22 cellular contexts compared by ENCODE assay signal in the genomic region with DNA sequence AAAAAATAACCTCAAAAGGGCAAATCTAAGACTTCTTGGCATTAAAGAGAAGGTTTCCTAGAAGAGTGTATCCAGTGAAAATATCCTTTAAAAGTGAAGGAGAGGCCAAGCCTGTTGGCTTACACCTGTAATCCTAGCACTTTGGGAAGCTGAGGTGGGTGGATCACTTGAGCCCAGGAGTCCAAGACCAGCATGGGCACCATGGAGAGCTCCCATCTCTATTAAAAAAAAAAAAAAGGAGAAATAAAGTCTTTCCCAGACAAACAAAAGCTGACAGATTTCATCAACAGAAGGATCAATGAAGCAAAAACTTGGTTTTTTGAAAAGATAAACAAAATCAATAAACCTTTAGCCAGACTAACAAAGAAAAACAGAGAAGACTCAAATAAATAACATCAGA.
DNase-seq lines count a peak whose midpoint lies in the region; ATAC-seq, FAIRE-seq and TF ChIP-seq lines count a peak whose summit lies in the region.
"Had no signal": no experiment of that assay in that cellular context is flagged by ENCODE, and none has a peak within 500 bp of the region (broad histone marks: within the 10 kb centered on the region; RNA-seq: fewer than 3 reads in every experiment).

No MANE protein-coding gene starts in this region.

- TF ChIP-seq RAD21 in A549 (conservative IDR thresholded peaks at IDR 0.05 in 1 of 2, IDR thresholded peaks at IDR 0.05 in 1 of 2) (no peak), Ishikawa (IDR thresholded peaks at IDR 0.05; ENCODE audit: low read depth) (no peak), K562 (CRISPR knock-in tag; conservative IDR thresholded peaks at IDR 0.05 in 1 of 2, IDR thresholded peaks at IDR 0.05 in 1 of 2) (no peak)

- H3K9me3 ChIP-seq in A549 (no peaks in the 10 kb centered on the region), K562 (replicated peaks; ENCODE audit: control insufficient read depth, insufficient read depth, low read depth, low read length) (no peaks in the 10 kb centered on the region)
- H3K9me3 ChIP-seq: Caco-2, HAP-1 had no signal

- intact Hi-C loops in K562 (cut with micrococcal nuclease), result no loop called here

- no peak for TF ChIP-seq CTCF in A549 (IDR thresholded peaks at IDR 0.05)
- TF ChIP-seq CTCF in GM23338 (conservative IDR thresholded peaks at IDR 0.05; ENCODE audit: low read depth in 2 of 2), result no peak
- TF ChIP-seq CTCF in K562 (IDR thresholded peaks at IDR 0.05 in 2 of 3, conservative IDR thresholded peaks at IDR 0.05 in 1 of 3; ENCODE audit: insufficient read depth in 2 of 3, low read depth in 1 of 3, low read length in 3 of 3), result no peak

- TF ChIP-seq POLR2A in A549 (IDR thresholded peaks at IDR 0.05; ENCODE audit: low read length), result no peak
- TF ChIP-seq POLR2A in K562 (conservative IDR thresholded peaks at IDR 0.05), result no peak

- H3K9me1 ChIP-seq in K562 (ENCODE audit: control insufficient read depth, insufficient read depth, low read length), result no peaks in the 10 kb centered on the region

- no peaks in the 10 kb centered on the region for H4K20me1 ChIP-seq in GM23338 (replicated peaks; ENCODE audit: insufficient read depth)
- H4K20me1 ChIP-seq in K562 (replicated peaks; ENCODE audit: control insufficient read depth, insufficient read depth, low read length), result no peaks in the 10 kb centered on the region
- H4K20me1 ChIP-seq: BLaER1 had no signal

- H3K9me2 ChIP-seq in GM23338 (ENCODE audit: insufficient read depth), result no peaks in the 10 kb centered on the region

- no peaks in the 10 kb centered on the region for H3K79me2 ChIP-seq in GM23338 (replicated peaks; ENCODE audit: insufficient read depth)
- no peaks in the 10 kb centered on the region for H3K79me2 ChIP-seq in K562 (ENCODE audit: control insufficient read depth, insufficient read depth, low read length)

- H3K27me3 ChIP-seq in GM23338 (ENCODE audit: insufficient read depth) (no peaks in the 10 kb centered on the region), K562 (ENCODE audit: control insufficient read depth in 2 of 2, insufficient read depth in 2 of 2, low read length in 2 of 2) (no peaks in the 10 kb centered on the region)
- H3K27me3 ChIP-seq: BLaER1 had no signal

- no peak overlapping the region for H3K9ac ChIP-seq in K562 (ENCODE audit: insufficient read depth in 1 of 2, low read depth in 2 of 2, low read length in 2 of 2)
- H3K9ac ChIP-seq: BLaER1 had no signal

- H3K27me3 Mint-ChIP-seq in GM23338 (ENCODE audit: insufficient read depth, low read depth, poor library complexity), result peaks cover 2% of the 10 kb centered on the region

- H3K36me3 ChIP-seq in GM23338 (ENCODE audit: insufficient read depth) (no peaks in the 10 kb centered on the region), K562 (ENCODE audit: control insufficient read depth, insufficient read depth, low read length) (no peaks in the 10 kb centered on the region)
- H3K36me3 ChIP-seq: BLaER1, HAP-1 had no signal

- H3K4me3 ChIP-seq in A549 (no peak overlapping the region), GM23338 (no peak overlapping the region), K562 (no peak overlapping the region)
- H3K4me3 ChIP-seq: BLaER1, HAP-1 had no signal

- H2AFZ ChIP-seq in GM23338 (no peak overlapping the region), K562 (ENCODE audit: low read depth, low read length) (no peak overlapping the region)

- H3K36me3 Mint-ChIP-seq in GM23338 (ENCODE audit: low read depth), result no peaks in the 10 kb centered on the region
- H3K36me3 Mint-ChIP-seq: CD4-positive, CD25-positive, alpha-beta regulatory T cell; CD8-positive, alpha-beta T cell had no signal

- H3K27ac Mint-ChIP-seq in GM23338, result no peak overlapping the region
- H3K27ac Mint-ChIP-seq: B cell; CD4-positive, CD25-positive, alpha-beta regulatory T cell; CD8-positive, alpha-beta T cell; HFFc6 had no signal

- H3K4me2 ChIP-seq in A549 (no peak overlapping the region), GM23338 (no peak overlapping the region), K562 (ENCODE audit: insufficient read depth, low read length) (no peak overlapping the region)
- H3K4me2 ChIP-seq: BLaER1 had no signal

- H3K4me1 ChIP-seq in A549 (no peaks in the 10 kb centered on the region), GM23338 (ENCODE audit: insufficient read depth) (no peaks in the 10 kb centered on the region), K562 (replicated peaks in 1 of 2; ENCODE audit: control insufficient read depth in 2 of 2, insufficient read depth in 2 of 2, low read length in 2 of 2) (no peaks in the 10 kb centered on the region)
- H3K4me1 ChIP-seq: BLaER1, Caco-2, HAP-1 had no signal

- CTCF ChIA-PET in A549 (lab: Yijun Ruan, JAX) (no interaction called here), K562 (lab: Yijun Ruan, JAX; ENCODE audit: low intra/inter-chr PET ratio) (no interaction called here)

- POLR2A ChIA-PET in A549 (lab: Yijun Ruan, JAX) (no interaction called here), K562 (lab: Yijun Ruan, JAX) (no interaction called here)

- TF ChIP-seq EP300 in A549 (IDR thresholded peaks at IDR 0.05) (no peak), Ishikawa (IDR thresholded peaks at IDR 0.05; ENCODE audit: borderline replicate concordance) (no peak), K562 (IDR thresholded peaks at IDR 0.05; ENCODE audit: low read length) (no peak)

- H3F3A ChIP-seq in GM23338 (replicated peaks; ENCODE audit: low read depth), result no peaks in the 10 kb centered on the region

- H3K4me1 Mint-ChIP-seq in GM23338, result no peaks in the 10 kb centered on the region
- H3K4me1 Mint-ChIP-seq: B cell had no signal

- in situ Hi-C loops in K562 (cut with MboI), result no loop called here

- peaks cover 3% of the 10 kb centered on the region; the same call in 2 of the 3 replicates for H3K9me3 Mint-ChIP-seq in GM23338
- H3K9me3 Mint-ChIP-seq: HFFc6 had no signal

- DNase-seq in A549 (ENCODE audit: low read depth in 1 of 2, low spot score in 1 of 2) (no peak), GM23338 (ENCODE audit: low spot score) (no peak), K562 (ENCODE audit: extremely low read depth in 1 of 4, low spot score in 3 of 4) (no peak), SW 1271 (lab: John Stamatoyannopoulos, UW) (no peak)
- DNase-seq in activated CD4-positive, alpha-beta T cell treated with anti-CD3 and anti-CD28 coated beads for 4 hours, result no peak
- DNase-seq: Caco-2; CD4-positive, CD25-positive, alpha-beta regulatory T cell; CD8-positive, alpha-beta T cell; DMS153; EL; GDM1; GOT3; HFFc6 had no signal

- H3K27ac ChIP-seq in A549 (no peak overlapping the region), GM23338 (ENCODE audit: low read depth) (no peak overlapping the region), K562 (ENCODE audit: extremely low read depth, low read depth, low read length) (no peak overlapping the region)
- H3K27ac ChIP-seq: BLaER1, C4-2B had no signal

- no TSS peak for BruUV-seq in K562 (replicated peaks; lab: Mats Ljungman, UMichigan)

- FAIRE-seq in A549 (lab: Jason Lieb, UNC) (no peak), K562 (lab: Jason Lieb, UNC) (no peak)
- FAIRE-seq: GM12891, GM18507, H54 had no signal

- ATAC-seq in A549, result no peak
- no peak for ATAC-seq in GM23338
- ATAC-seq in K562, result no peak
- no peak for ATAC-seq in HG02970 (IDR thresholded peaks at IDR 0.05; ENCODE audit: low FRiP score, unreplicated experiment)
- ATAC-seq: CD8-positive, alpha-beta T cell had no signal

- H3K4me3 Mint-ChIP-seq in GM23338, result no peak overlapping the region
- H3K4me3 Mint-ChIP-seq: B cell; CD8-positive, alpha-beta T cell; HFFc6 had no signal

TF ChIP-seq in A549, 52 proteins besides CTCF, POLR2A, EP300 and RAD21 (continues in another document):
- TF ChIP-seq HOXA7 (CRISPR knock-in tag; IDR thresholded peaks at IDR 0.05) (no peak), CHD2 (IDR thresholded peaks at IDR 0.05; ENCODE audit: low read length, partially characterized antibody) (no peak)

TF ChIP-seq in Ishikawa, 13 proteins besides CTCF, POLR2A, EP300 and RAD21 (continues in another document):
- TF ChIP-seq TEAD4 (IDR thresholded peaks at IDR 0.05), result no peak
- no peak for TF ChIP-seq CREB1 (IDR thresholded peaks at IDR 0.05; ENCODE audit: low read depth)

TF ChIP-seq in K562, 482 proteins besides CTCF, POLR2A, EP300 and RAD21:
- TF ChIP-seq, protein P1, sequence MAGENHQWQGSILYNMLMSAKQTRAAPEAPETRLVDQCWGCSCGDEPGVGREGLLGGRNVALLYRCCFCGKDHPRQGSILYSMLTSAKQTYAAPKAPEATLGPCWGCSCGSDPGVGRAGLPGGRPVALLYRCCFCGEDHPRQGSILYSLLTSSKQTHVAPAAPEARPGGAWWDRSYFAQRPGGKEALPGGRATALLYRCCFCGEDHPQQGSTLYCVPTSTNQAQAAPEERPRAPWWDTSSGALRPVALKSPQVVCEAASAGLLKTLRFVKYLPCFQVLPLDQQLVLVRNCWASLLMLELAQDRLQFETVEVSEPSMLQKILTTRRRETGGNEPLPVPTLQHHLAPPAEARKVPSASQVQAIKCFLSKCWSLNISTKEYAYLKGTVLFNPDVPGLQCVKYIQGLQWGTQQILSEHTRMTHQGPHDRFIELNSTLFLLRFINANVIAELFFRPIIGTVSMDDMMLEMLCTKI (IDR thresholded peaks at IDR 0.05; ENCODE audit: partially characterized antibody), result no peak
- TF ChIP-seq EHMT2 (IDR thresholded peaks at IDR 0.05), result peak; percentile 47; the same call in 1 of the 2 replicates
TF ChIP-seq in K562: peak in this region for 1.
